ENCODE assay signal across 9 cellular contexts in the genomic region with DNA sequence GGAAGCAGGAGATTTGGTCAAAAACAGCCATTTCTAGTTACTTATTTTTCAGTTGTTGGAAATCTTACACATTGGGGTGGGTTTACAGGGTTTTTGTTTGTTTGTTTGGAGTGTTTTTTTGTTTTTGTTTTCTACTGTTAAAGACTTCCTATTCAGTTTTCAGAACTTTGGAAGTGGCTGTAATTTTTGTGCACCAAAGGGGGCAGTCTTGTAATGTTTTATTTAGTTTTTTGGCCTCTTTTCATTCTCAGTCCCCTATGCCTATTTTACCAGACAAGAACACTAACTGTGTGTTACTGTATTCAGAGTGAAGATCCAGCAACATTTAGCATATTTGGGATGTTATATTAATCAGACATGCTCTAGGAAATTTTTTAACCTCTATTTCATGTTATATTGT. TPM values are rescaled to one million over a fixed set of nuclear protein-coding genes. Genes with fewer than 3 reads are reported as not detected.
A peak's percentile ranks its signal among the peaks of the same experiment; 100 is the strongest.
DNase-seq lines count a peak whose midpoint lies in the region; ATAC-seq, FAIRE-seq and TF ChIP-seq lines count a peak whose summit lies in the region.
"Had no signal": no experiment of that assay in that cellular context is flagged by ENCODE, and none has a peak within 500 bp of the region (broad histone marks: within the 10 kb centered on the region; RNA-seq: fewer than 3 reads in every experiment).

No MANE protein-coding gene starts in this region.

- H3K27me3 ChIP-seq in gastroesophageal sphincter: no peaks in the 10 kb centered on the region

- H3K9me3 Mint-ChIP-seq in natural killer cell treated with Interleukin-12 subunit alpha and Interleukin-12 subunit beta and Interleukin-15 and Interleukin-18, amount 100 ng/mL, for 72 hours: no peaks in the 10 kb centered on the region
- no peaks in the 10 kb centered on the region for H3K9me3 Mint-ChIP-seq in WTC11

- H3K4me1 ChIP-seq in gastroesophageal sphincter: no peaks in the 10 kb centered on the region

- POLR2A ChIA-PET in RWPE1 (lab: Yijun Ruan, JAX; ENCODE audit: low non-redundant PET): no interaction called here
- POLR2A ChIA-PET in WTC11 (lab: Charles Lee): no interaction called here

- no peak for ATAC-seq in gastroesophageal sphincter
- no peak for ATAC-seq in natural killer cell treated with Interleukin-12 subunit alpha and Interleukin-12 subunit beta and Interleukin-15 and Interleukin-18, amount 100 ng/mL, for 72 hours
- ATAC-seq in WTC11: no peak
- no peak for ATAC-seq in T-helper 17 cell

- H3K27me3 Mint-ChIP-seq in natural killer cell treated with Interleukin-12 subunit alpha and Interleukin-12 subunit beta and Interleukin-15 and Interleukin-18, amount 100 ng/mL, for 72 hours: peaks cover 0 to 6% of the 10 kb centered on the region in 2 donors
- H3K27me3 Mint-ChIP-seq in WTC11 (ENCODE audit: low read depth): peaks cover 9% of the 10 kb centered on the region
- H3K27me3 Mint-ChIP-seq in T-helper 17 cell: peaks cover 19% of the 10 kb centered on the region

- H3K36me3 Mint-ChIP-seq in natural killer cell treated with Interleukin-12 subunit alpha and Interleukin-12 subunit beta and Interleukin-15 and Interleukin-18, amount 100 ng/mL, for 72 hours: no peaks in the 10 kb centered on the region
- H3K36me3 Mint-ChIP-seq in WTC11: no peaks in the 10 kb centered on the region
- H3K36me3 Mint-ChIP-seq in T-helper 17 cell (ENCODE audit: low read depth): no peaks in the 10 kb centered on the region

- H3K4me3 ChIP-seq in gastroesophageal sphincter: no peak overlapping the region

- peak; percentile 38 for TF ChIP-seq CTCF in 22Rv1 (IDR thresholded peaks at IDR 0.05)
- peak; percentile 36 for TF ChIP-seq CTCF in RWPE1 (conservative IDR thresholded peaks at IDR 0.05; ENCODE audit: low read depth)
- peak; percentile 25 to 62 (median 52) for TF ChIP-seq CTCF in gastroesophageal sphincter (IDR thresholded peaks at IDR 0.05)
- no peak for TF ChIP-seq CTCF in WTC11 (IDR thresholded peaks at IDR 0.05)

- H3K27ac ChIP-seq in 22Rv1 (no peak overlapping the region), RWPE1 (no peak overlapping the region), gastroesophageal sphincter (no peak overlapping the region)

- H3K4me3 Mint-ChIP-seq in natural killer cell treated with Interleukin-12 subunit alpha and Interleukin-12 subunit beta and Interleukin-15 and Interleukin-18, amount 100 ng/mL, for 72 hours: no peak overlapping the region
- no peak overlapping the region for H3K4me3 Mint-ChIP-seq in WTC11
- H3K4me3 Mint-ChIP-seq in T-helper 17 cell: no peak overlapping the region

- no peaks in the 10 kb centered on the region for H3K36me3 ChIP-seq in gastroesophageal sphincter

- no peak for TF ChIP-seq EP300 in gastroesophageal sphincter (IDR thresholded peaks at IDR 0.05)

- H3K4me1 Mint-ChIP-seq in natural killer cell treated with Interleukin-12 subunit alpha and Interleukin-12 subunit beta and Interleukin-15 and Interleukin-18, amount 100 ng/mL, for 72 hours (ENCODE audit: low read depth in 2 of 2): no peaks in the 10 kb centered on the region
- H3K4me1 Mint-ChIP-seq in WTC11: no peaks in the 10 kb centered on the region
- H3K4me1 Mint-ChIP-seq in T-helper 17 cell: no peaks in the 10 kb centered on the region

- H3K9me3 ChIP-seq in gastroesophageal sphincter (no peaks in the 10 kb centered on the region), T-helper 17 cell (ENCODE audit: control insufficient read depth, low read length, poor library complexity, severe bottlenecking) (no peaks in the 10 kb centered on the region)

- H3K27ac Mint-ChIP-seq in natural killer cell treated with Interleukin-12 subunit alpha and Interleukin-12 subunit beta and Interleukin-15 and Interleukin-18, amount 100 ng/mL, for 72 hours: no peak overlapping the region
- H3K27ac Mint-ChIP-seq in WTC11: no peak overlapping the region
- H3K27ac Mint-ChIP-seq in T-helper 17 cell: no peak overlapping the region

- peak; percentile 42 for DNase-seq in RWPE1 (ENCODE audit: low spot score)
- DNase-seq in natural killer cell treated with Interleukin-12 subunit alpha and Interleukin-12 subunit beta and Interleukin-15 and Interleukin-18, amount 100 ng/mL, for 72 hours (ENCODE audit: low spot score): no peak
- no peak for DNase-seq in WTC11 (ENCODE audit: low spot score)
- DNase-seq in T-helper 17 cell: no peak
- no peak for DNase-seq in NCI-H2029 (lab: John Stamatoyannopoulos, UW)

- CTCF ChIA-PET in RWPE1 (lab: Yijun Ruan, JAX): interaction anchor here (0.7 to 1.5 kb wide), 10 partner anchors 18 to 93 kb away, joined by 3 to 5 read pairs (median 3); no protein-coding TSS in a partner anchor
- CTCF ChIA-PET in WTC11 (lab: Charles Lee): interaction anchor here (1.2 to 3.2 kb wide), 6 partner anchors 21 to 93 kb away, joined by 3 to 20 read pairs (median 6); a partner anchor contains a TSS

- TF ChIP-seq POLR2A in gastroesophageal sphincter (IDR thresholded peaks at IDR 0.05): no peak

- FAIRE-seq in G401.6 (lab: Jason Lieb, UNC): peak; percentile 86

TF ChIP-seq in WTC11, 78 proteins besides CTCF, POLR2A, EP300 and RAD21 (continues in another document):
- TF ChIP-seq ATF1 (CRISPR knock-in tag; IDR thresholded peaks at IDR 0.05): no peak
- TF ChIP-seq, protein P1, sequence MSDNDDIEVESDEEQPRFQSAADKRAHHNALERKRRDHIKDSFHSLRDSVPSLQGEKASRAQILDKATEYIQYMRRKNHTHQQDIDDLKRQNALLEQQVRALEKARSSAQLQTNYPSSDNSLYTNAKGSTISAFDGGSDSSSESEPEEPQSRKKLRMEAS (CRISPR knock-in tag; IDR thresholded peaks at IDR 0.05): no peak
- TF ChIP-seq NR2C2 (CRISPR knock-in tag; IDR thresholded peaks at IDR 0.05): no peak
- TF ChIP-seq, protein P2, sequence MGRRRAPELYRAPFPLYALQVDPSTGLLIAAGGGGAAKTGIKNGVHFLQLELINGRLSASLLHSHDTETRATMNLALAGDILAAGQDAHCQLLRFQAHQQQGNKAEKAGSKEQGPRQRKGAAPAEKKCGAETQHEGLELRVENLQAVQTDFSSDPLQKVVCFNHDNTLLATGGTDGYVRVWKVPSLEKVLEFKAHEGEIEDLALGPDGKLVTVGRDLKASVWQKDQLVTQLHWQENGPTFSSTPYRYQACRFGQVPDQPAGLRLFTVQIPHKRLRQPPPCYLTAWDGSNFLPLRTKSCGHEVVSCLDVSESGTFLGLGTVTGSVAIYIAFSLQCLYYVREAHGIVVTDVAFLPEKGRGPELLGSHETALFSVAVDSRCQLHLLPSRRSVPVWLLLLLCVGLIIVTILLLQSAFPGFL (CRISPR knock-in tag; IDR thresholded peaks at IDR 0.05; ENCODE audit: borderline replicate concordance): no peak
- TF ChIP-seq, protein P3, sequence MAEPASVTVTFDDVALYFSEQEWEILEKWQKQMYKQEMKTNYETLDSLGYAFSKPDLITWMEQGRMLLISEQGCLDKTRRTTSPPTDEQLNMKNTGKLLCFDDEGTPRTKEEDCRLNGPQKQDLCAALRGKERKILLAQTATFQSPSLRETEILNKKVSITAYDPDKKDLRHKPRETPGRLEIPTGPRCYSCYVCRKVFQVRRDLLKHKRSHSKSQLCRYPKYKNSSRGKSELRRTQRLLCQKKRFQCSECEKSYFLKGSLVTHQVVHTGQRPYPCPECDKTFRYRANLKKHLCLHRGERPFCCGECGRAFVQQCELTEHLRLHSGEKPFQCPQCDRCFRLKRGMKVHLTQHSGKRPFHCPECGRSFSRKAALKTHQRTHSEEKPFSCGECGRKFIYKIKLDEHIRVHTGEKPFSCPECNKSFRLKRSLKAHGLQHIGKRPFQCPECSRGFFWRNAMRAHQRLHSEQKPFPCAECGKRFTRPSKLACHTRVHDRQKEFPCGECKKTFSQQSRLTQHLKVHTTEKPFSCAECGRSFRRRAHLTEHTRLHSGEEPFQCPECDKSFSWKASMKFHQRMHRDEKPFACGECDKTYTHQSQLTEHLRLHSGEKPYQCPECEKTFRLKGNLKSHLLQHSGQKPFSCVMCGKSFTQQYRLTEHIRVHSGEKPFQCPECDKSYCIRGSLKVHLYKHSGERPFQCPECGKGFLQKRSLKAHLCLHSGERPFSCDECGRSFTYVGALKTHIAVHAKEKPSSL (CRISPR knock-in tag; conservative IDR thresholded peaks at IDR 0.05): no peak

RNA-seq across cellular contexts. Expression of a gene that starts 20.6 kb away (rescaled TPM):
- total RNA-seq in gastroesophageal sphincter (100 to 1,000 TPM in 1 of 4 donors, 10 to 100 TPM in 3; 14.8 to 111 (median 55.0) TPM), WTC11 (2021) (0.57 to 0.74 TPM (median 0.64 TPM) in 3 replicates), T-helper 17 cell (under 1 TPM; 0.29 to 0.70 TPM)
- under 1 TPM in 1 of 2 donors, not detected in 1; 0.31 TPM for total RNA-seq in natural killer cell treated with Interleukin-12 subunit alpha and Interleukin-12 subunit beta and Interleukin-15 and Interleukin-18, amount 100 ng/mL, for 72 hours

RNA-seq across cellular contexts. Expression of a gene that starts 43.6 kb away (rescaled TPM):
- total RNA-seq in gastroesophageal sphincter: 10 to 100 TPM in 3 of 4 donors, 1 to 10 TPM in 1; 7.5 to 26.7 (median 17.3) TPM
- total RNA-seq in natural killer cell treated with Interleukin-12 subunit alpha and Interleukin-12 subunit beta and Interleukin-15 and Interleukin-18, amount 100 ng/mL, for 72 hours: 1 to 10 TPM; 1.6 to 2.0 TPM
- total RNA-seq in WTC11 (2021): 4.2 to 4.9 TPM (median 4.6 TPM) in 3 replicates
- total RNA-seq in T-helper 17 cell: under 1 TPM in 1 of 2 donors, not detected in 1; 0.35 TPM

RNA-seq across cellular contexts. Expression of a gene that starts 46.0 kb away (rescaled TPM):
- total RNA-seq in gastroesophageal sphincter (under 1 TPM in 1 of 4 donors, not detected in 3; 0.27 TPM), WTC11 (2021) (0.13 to 0.39 TPM (median 0.18 TPM) in 3 replicates), T-helper 17 cell (not detected)
- under 1 TPM in 1 of 2 donors, not detected in 1; 0.61 TPM for total RNA-seq in natural killer cell treated with Interleukin-12 subunit alpha and Interleukin-12 subunit beta and Interleukin-15 and Interleukin-18, amount 100 ng/mL, for 72 hours
- total RNA-seq: RPMI7951 had no signal

RNA-seq across cellular contexts. Expression of a gene that starts 46.1 kb away (rescaled TPM):
- under 1 TPM in 2 of 4 donors, not detected in 2; 0.13 to 0.19 TPM for total RNA-seq in gastroesophageal sphincter
- under 1 TPM in 1 of 2 donors, not detected in 1; 0.67 TPM for total RNA-seq in natural killer cell treated with Interleukin-12 subunit alpha and Interleukin-12 subunit beta and Interleukin-15 and Interleukin-18, amount 100 ng/mL, for 72 hours
- 0.85 to 1.1 TPM (median 0.85 TPM) in 3 replicates for total RNA-seq in WTC11 (2021)
- total RNA-seq in T-helper 17 cell: not detected
- total RNA-seq: RPMI7951 had no signal

RNA-seq across cellular contexts. Expression of a gene that starts 58.3 kb away (rescaled TPM):
- total RNA-seq in gastroesophageal sphincter (1 to 10 TPM in 1 of 4 donors, under 1 TPM in 2, not detected in 1; 0.19 to 2.1 (median 0.27) TPM), WTC11 (2021) (33.4 to 38.3 TPM (median 36.4 TPM) in 3 replicates), T-helper 17 cell (not detected)
- not detected for total RNA-seq in natural killer cell treated with Interleukin-12 subunit alpha and Interleukin-12 subunit beta and Interleukin-15 and Interleukin-18, amount 100 ng/mL, for 72 hours
- total RNA-seq: RPMI7951 had no signal
